In the genomic region with DNA sequence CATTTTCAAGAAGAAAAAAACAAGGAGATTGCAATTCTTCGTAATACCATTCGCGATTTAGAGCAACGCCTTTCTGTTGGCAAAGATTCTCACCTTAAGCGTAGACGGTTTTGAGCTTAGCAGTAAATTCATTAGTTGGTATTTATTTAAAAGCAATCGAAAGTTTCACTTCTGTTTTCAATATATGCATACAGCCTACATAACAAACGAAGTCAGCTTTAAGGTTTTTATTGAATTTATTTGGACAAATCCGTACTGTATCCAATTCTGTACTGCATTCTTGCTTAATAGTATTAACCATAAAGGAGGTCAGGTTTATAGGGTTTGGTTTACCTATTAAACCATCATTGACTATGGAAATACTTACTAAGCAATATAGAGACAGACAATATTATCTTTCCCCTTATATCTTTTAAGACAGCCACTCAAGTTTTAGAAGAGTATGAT, we compare ENCODE assay signal across 1 cellular context.
A peak's percentile ranks its signal among the peaks of the same experiment; 100 is the strongest.
TF ChIP-seq lines count a peak whose summit lies in the region.

No MANE protein-coding gene starts in this region.

TF ChIP-seq in HepG2, 621 proteins besides CTCF, POLR2A, EP300 and RAD21 (continued from another document):
- TF ChIP-seq, protein P1, sequence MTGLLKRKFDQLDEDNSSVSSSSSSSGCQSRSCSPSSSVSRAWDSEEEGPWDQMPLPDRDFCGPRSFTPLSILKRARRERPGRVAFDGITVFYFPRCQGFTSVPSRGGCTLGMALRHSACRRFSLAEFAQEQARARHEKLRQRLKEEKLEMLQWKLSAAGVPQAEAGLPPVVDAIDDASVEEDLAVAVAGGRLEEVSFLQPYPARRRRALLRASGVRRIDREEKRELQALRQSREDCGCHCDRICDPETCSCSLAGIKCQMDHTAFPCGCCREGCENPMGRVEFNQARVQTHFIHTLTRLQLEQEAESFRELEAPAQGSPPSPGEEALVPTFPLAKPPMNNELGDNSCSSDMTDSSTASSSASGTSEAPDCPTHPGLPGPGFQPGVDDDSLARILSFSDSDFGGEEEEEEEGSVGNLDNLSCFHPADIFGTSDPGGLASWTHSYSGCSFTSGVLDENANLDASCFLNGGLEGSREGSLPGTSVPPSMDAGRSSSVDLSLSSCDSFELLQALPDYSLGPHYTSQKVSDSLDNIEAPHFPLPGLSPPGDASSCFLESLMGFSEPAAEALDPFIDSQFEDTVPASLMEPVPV (CRISPR knock-in tag; IDR thresholded peaks at IDR 0.05), result no peak
- TF ChIP-seq RBM22 (optimal IDR thresholded peaks at IDR 0.05; ENCODE audit: low read length), result peak; percentile 100
- TF ChIP-seq RBM39 (IDR thresholded peaks at IDR 0.05; ENCODE audit: low read depth, low read length, poor library complexity, severe bottlenecking), result no peak
- TF ChIP-seq TMF1 (CRISPR knock-in tag; IDR thresholded peaks at IDR 0.05; ENCODE audit: low read depth), result no peak
TF ChIP-seq in HepG2: peak in this region for 42.
